In the genomic region with DNA sequence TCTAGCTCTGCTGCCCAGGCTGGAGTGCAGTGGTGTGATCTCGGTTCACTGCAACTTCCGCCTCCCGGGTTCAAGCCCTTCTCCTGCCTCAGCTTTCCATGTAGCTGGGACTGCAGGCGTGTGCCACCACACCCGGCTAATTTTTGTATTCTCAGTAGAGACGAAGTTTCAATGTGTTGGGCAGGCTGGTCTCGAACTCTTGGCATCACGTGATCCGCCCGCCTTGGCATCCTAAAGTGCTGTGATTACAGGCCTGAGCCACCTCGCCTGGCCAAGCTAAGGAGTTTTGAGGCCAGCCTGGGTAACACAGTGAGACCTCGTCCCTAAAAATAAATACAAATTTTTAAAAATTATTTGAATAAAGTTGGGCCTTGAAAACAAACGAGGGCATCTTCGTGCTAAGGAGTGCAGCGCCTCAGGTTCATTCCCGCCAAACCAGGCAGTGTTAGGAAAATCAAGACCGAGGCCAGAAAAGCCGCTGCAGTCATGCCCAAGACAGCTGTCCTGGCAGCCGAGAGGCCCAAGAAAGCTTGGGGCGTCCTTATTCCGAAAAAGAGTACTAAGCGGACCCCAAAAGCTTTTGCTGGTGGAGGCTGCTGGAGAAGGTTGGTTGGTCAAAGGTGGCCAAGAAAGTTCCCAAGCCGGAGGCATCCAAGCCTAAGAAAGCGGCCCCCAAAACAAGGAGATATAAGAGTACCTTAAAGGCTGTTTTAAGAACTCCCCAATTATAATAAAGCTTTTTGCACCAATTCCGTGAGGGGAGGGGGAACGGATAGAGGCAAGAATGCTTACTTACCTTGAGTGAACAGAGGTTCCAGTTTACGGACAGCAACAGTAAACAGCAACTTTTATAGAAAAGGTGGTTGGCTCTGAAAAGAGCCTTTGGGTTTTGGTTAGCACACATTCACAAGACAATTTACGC, we compare ENCODE assay signal across 8 cellular contexts.
A peak's percentile ranks its signal among the peaks of the same experiment; 100 is the strongest.
DNase-seq lines count a peak whose midpoint lies in the region; ATAC-seq and TF ChIP-seq lines count a peak whose summit lies in the region.

No MANE protein-coding gene starts in this region.

- no peaks in the 10 kb centered on the region for H3K36me3 ChIP-seq in heart left ventricle
- no peaks in the 10 kb centered on the region; the same call in 1 of the 2 replicates for H3K36me3 ChIP-seq in SK-N-MC (ENCODE audit: insufficient read depth, low read length)
- H3K36me3 ChIP-seq in endocrine pancreas (ENCODE audit: control insufficient read depth, insufficient read depth, low read length): no peaks in the 10 kb centered on the region

- intact Hi-C loops in heart left ventricle (cut with DNase I) (loop anchor here in 7 of 10 donors (5.0 to 10.0 kb wide), 7 partner anchors 39 to 174 kb away; a partner anchor contains a TSS), Right ventricle myocardium superior (cut with DNase I) (loop anchor here (5.0 to 10.0 kb wide), 2 partner anchors 74 to 161 kb away; a partner anchor contains a TSS)

- peaks cover 0 to 23% (median 0%) of the 10 kb centered on the region in 9 donors for H3K27me3 ChIP-seq in heart left ventricle
- no peaks in the 10 kb centered on the region for H3K27me3 ChIP-seq in endocrine pancreas (ENCODE audit: control insufficient read depth, insufficient read depth, low read length)

- H3K4me1 Mint-ChIP-seq in neural crest cell: peaks cover 54% of the 10 kb centered on the region

- H3K9me3 ChIP-seq in heart left ventricle (no peaks in the 10 kb centered on the region), SK-N-MC (ENCODE audit: low read depth, low read length) (no peaks in the 10 kb centered on the region), endocrine pancreas (ENCODE audit: control insufficient read depth, low read length) (no peaks in the 10 kb centered on the region)

- peaks cover 24% of the 10 kb centered on the region for H3K27me3 Mint-ChIP-seq in neural crest cell (ENCODE audit: low read depth)

- peak overlapping the region; percentile 98 for H3K4me3 Mint-ChIP-seq in neural crest cell

- 43 to 49% (median 46%) methylated on average over 28 of the region's 28 CpGs for WGBS in heart left ventricle, 4 donors

- no peak for DNase-seq in heart left ventricle
- DNase-seq in Right ventricle myocardium superior: no peak
- no peak for DNase-seq in SK-N-MC (ENCODE audit: low read depth, low spot score)
- peak; percentile 26 for DNase-seq in neural crest cell (ENCODE audit: low read depth, low spot score)
- no peak for DNase-seq in superior temporal gyrus (ENCODE audit: extremely low spot score)

- H3K4me3 ChIP-seq in heart left ventricle (peak overlapping the region; percentile 15 to 77 (median 69)), SK-N-MC (peak overlapping the region; percentile 100), endocrine pancreas (ENCODE audit: control insufficient read depth, insufficient read depth, low read length) (peak overlapping the region; percentile 79)

- no peak for TF ChIP-seq CTCF in heart left ventricle (IDR thresholded peaks at IDR 0.05)
- no peak for TF ChIP-seq CTCF in neural crest cell (conservative IDR thresholded peaks at IDR 0.05)

- peak overlapping the region; percentile 96 for H3K27ac Mint-ChIP-seq in neural crest cell (ENCODE audit: unreplicated experiment)

- peaks cover 0 to 46% (median 20%) of the 10 kb centered on the region in 12 donors for H3K4me1 ChIP-seq in heart left ventricle
- no peaks in the 10 kb centered on the region for H3K4me1 ChIP-seq in endocrine pancreas (ENCODE audit: control insufficient read depth, insufficient read depth, low read length)

- H3K27ac ChIP-seq in heart left ventricle (peak overlapping the region in 11 of 12 donors; percentile 65 to 96 (median 86)), SK-N-MC (peak overlapping the region; percentile 96)

- H3K9ac ChIP-seq in SK-N-MC (ENCODE audit: insufficient read length) (peak overlapping the region; percentile 96), endocrine pancreas (ENCODE audit: control insufficient read depth, insufficient read depth, low read length) (peak overlapping the region; percentile 57)

- ATAC-seq in heart left ventricle: no peak
- no peak for ATAC-seq in Right ventricle myocardium superior (ENCODE audit: poor library complexity)
- no peak for ATAC-seq in GM21529 (IDR thresholded peaks at IDR 0.05; ENCODE audit: unreplicated experiment)
- ATAC-seq in GM18519 (IDR thresholded peaks at IDR 0.05; ENCODE audit: low FRiP score, unreplicated experiment): no peak

- H3K9me3 Mint-ChIP-seq in neural crest cell: no peaks in the 10 kb centered on the region

- H3K36me3 Mint-ChIP-seq in neural crest cell (ENCODE audit: low read depth): peaks cover 9% of the 10 kb centered on the region

- no peak for TF ChIP-seq POLR2A in heart left ventricle (IDR thresholded peaks at IDR 0.05)
